In the genomic region with DNA sequence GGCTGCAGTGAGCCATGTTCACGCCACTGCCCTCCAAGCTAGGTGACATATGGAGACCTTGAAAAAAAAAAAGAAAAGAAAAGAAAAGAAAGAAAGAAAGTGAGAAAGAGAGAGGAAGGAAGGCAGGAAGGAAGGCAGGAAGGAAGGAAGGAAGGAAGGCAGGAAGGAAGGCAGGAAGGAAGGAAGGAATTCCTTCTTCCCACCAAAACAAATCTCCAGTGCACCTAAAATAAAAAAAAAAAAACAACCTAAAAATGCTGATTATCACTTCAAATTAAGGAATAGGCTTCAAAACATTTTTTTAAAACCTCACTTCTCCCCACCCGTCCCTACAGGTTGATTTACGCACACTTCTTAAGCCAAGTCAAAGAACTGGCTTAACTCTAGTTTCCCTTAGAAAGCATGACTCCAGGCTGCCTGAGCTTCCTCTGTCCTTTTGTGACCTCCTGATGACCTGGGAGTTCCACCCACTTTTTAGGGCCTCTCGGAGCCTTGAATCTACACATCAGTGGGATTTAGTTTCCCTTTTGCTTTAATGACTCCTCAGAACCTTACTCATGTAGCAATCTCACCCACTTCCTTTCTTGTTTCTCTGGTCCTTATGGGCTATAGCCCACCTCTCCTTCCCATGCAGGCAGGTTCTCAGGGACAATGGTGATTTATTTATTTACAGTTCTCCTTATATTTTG, we compare ENCODE assay signal across 8 cellular contexts. TPM values are rescaled to one million over a fixed set of nuclear protein-coding genes. Genes with fewer than 3 reads are reported as not detected.
A peak's percentile ranks its signal among the peaks of the same experiment; 100 is the strongest.
DNase-seq lines count a peak whose midpoint lies in the region; ATAC-seq, FAIRE-seq and TF ChIP-seq lines count a peak whose summit lies in the region.

No MANE protein-coding gene starts in this region.

- H4K20me1 ChIP-seq in DND-41 (ENCODE audit: insufficient read depth, low read length) (no peaks in the 10 kb centered on the region), OCI-LY3 (ENCODE audit: insufficient read depth, low read length) (no peaks in the 10 kb centered on the region)

- peak overlapping the region; percentile 84 for H3K27ac ChIP-seq in DND-41 (ENCODE audit: low read length)
- H3K27ac ChIP-seq in OCI-LY3 (ENCODE audit: low read length), result no peak overlapping the region
- H3K27ac ChIP-seq in right cardiac atrium (ENCODE audit: low read length), result peak overlapping the region; percentile 45

- H3K36me3 ChIP-seq in DND-41 (ENCODE audit: insufficient read depth, low read length), result no peaks in the 10 kb centered on the region
- no peaks in the 10 kb centered on the region for H3K36me3 ChIP-seq in OCI-LY3 (replicated peaks; ENCODE audit: low read depth, low read length)

- no peak for FAIRE-seq in HTR-8/SVneo (lab: Jason Lieb, UNC)

- peaks cover 27% of the 10 kb centered on the region for H3K4me1 ChIP-seq in DND-41 (ENCODE audit: insufficient read depth, low read length)
- no peaks in the 10 kb centered on the region for H3K4me1 ChIP-seq in OCI-LY3 (ENCODE audit: low read length)
- peaks cover 3% of the 10 kb centered on the region for H3K4me1 ChIP-seq in right cardiac atrium (ENCODE audit: control insufficient read depth, insufficient read depth, low read length)

- ATAC-seq in DND-41 (ENCODE audit: insufficient read depth, low read depth) (peak; percentile 98), GM21529 (IDR thresholded peaks at IDR 0.05; ENCODE audit: unreplicated experiment) (peak; percentile 55), right cardiac atrium (peak; percentile 76 to 89)

- no peaks in the 10 kb centered on the region for H3K27me3 ChIP-seq in DND-41 (ENCODE audit: insufficient read depth, low read length, poor library complexity)
- H3K27me3 ChIP-seq in OCI-LY3 (ENCODE audit: low read depth, low read length), result no peaks in the 10 kb centered on the region; the same call in 1 of the 2 replicates
- H3K27me3 ChIP-seq in right cardiac atrium (ENCODE audit: control insufficient read depth, insufficient read depth), result no peaks in the 10 kb centered on the region

- 77% methylated on average over 4 of the region's 4 CpGs for WGBS in right cardiac atrium

- TF ChIP-seq CTCF in DND-41 (IDR thresholded peaks at IDR 0.05; ENCODE audit: borderline replicate concordance, extremely low read depth, low read length, poor library complexity, severe bottlenecking), result no peak
- TF ChIP-seq CTCF in OCI-LY3 (IDR thresholded peaks at IDR 0.05; ENCODE audit: low read depth, low read length), result no peak
- TF ChIP-seq CTCF in GM20000 (IDR thresholded peaks at IDR 0.05; ENCODE audit: extremely low read depth, missing control alignments), result no peak

- H3K4me3 ChIP-seq in DND-41 (ENCODE audit: low read depth in 1 of 2, low read length in 2 of 2) (peak overlapping the region in 1 of 2 experiments; percentile 32; a peak in 2 of 4 replicates), OCI-LY3 (ENCODE audit: low read length) (no peak overlapping the region), right cardiac atrium (ENCODE audit: low read length) (no peak overlapping the region)

- H3K9ac ChIP-seq in DND-41 (ENCODE audit: low read depth, low read length) (peak overlapping the region; percentile 39), OCI-LY3 (ENCODE audit: low read length) (no peak overlapping the region)

- H3K4me2 ChIP-seq in DND-41 (ENCODE audit: insufficient read depth, low read length) (peak overlapping the region; percentile 60), OCI-LY3 (ENCODE audit: low read length) (0 out of 2 replicates have a peak overlapping the region, but pooled peaks have one; percentile 26)

- DNase-seq in DND-41, result peak; percentile 82
- peak in 1 of 3 donors; percentile 42 for DNase-seq in right cardiac atrium
- DNase-seq in putamen (ENCODE audit: low spot score), result no peak
- no peak for DNase-seq in COLO668 (lab: John Stamatoyannopoulos, UW; ENCODE audit: unreplicated experiment)
- DNase-seq in HTR-8/SVneo (ENCODE audit: insufficient read length, low spot score), result no peak
- no peak for DNase-seq in GM20000 (ENCODE audit: low spot score)

- peaks cover 13% of the 10 kb centered on the region for H3K9me3 ChIP-seq in DND-41 (ENCODE audit: insufficient read depth, low read length, severe bottlenecking)
- peaks cover 10% of the 10 kb centered on the region; the same call in 1 of the 2 replicates for H3K9me3 ChIP-seq in OCI-LY3 (ENCODE audit: insufficient read depth, low read length)
- H3K9me3 ChIP-seq in right cardiac atrium (ENCODE audit: control insufficient read depth, low read length), result no peaks in the 10 kb centered on the region

- intact Hi-C loops in right cardiac atrium (cut with DNase I), result no loop called here

- H3K79me2 ChIP-seq in DND-41 (ENCODE audit: insufficient read depth, low read length) (no peaks in the 10 kb centered on the region), OCI-LY3 (ENCODE audit: low read length) (no peaks in the 10 kb centered on the region)

- H2AFZ ChIP-seq in DND-41 (ENCODE audit: low read depth, low read length) (peak overlapping the region; percentile 66), OCI-LY3 (ENCODE audit: low read depth, low read length) (peak overlapping the region; percentile 39; the same call in 1 of the 2 replicates)

RNA-seq across cellular contexts. Expression of a gene that starts 18.6 kb away (rescaled TPM):
- total RNA-seq in right cardiac atrium, result 10 to 100 TPM; 18.6 to 27.8 (median 24.1) TPM
- polyA plus RNA-seq in right cardiac atrium, result 18.5 TPM
